9 cellular contexts compared by ENCODE assay signal in the genomic region with DNA sequence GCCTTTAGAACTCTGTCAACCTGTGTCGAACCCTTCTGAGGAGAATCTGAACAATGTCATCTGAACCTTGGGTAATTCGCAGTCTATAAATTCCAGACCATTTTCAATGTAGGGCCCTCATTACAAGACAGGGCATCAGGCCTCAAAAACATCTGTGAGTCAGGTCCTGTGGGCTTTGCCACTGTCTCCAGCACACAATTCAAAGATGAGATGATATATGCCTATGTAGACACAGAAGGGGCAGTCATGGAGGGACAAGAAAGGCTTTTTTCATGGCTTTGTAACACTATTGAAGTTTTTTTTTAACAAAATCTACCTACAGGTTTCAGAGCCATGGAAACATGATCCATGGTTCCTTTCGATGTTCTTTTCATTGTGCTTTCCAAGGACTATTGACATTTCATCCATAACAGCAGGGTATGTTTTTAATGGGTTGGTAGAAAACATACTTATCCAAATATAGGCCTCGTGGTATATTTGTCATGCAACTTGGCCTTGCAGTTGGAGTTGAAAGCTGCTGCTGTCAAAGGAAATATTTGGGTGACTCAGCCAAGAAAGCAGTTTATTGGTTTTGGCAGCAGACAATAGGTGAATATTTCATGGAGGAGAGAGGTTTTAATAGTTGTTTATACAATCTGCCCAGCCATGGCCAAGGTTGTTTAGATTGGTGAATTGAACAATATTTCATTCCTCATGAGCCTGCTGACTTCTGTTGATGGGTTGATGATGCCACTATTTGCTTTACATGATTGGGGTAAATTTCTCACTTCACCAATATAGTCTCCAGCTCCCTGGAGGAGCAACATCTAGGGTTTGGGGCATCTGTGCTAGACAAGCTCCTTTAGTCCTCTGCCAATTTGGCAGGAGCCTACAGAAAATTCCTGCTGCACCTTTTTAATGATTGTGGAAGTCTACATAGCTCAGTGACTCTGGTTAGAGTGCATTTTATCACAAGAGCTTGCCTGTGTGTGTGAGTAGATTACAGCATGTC.
A peak's percentile ranks its signal among the peaks of the same experiment; 100 is the strongest.
DNase-seq lines count a peak whose midpoint lies in the region; ATAC-seq and TF ChIP-seq lines count a peak whose summit lies in the region.
"Had no signal": no experiment of that assay in that cellular context is flagged by ENCODE, and none has a peak within 500 bp of the region (broad histone marks: within the 10 kb centered on the region; RNA-seq: fewer than 3 reads in every experiment).

No MANE protein-coding gene starts in this region.

- no peak overlapping the region for H2BK12ac ChIP-seq in mesenchymal stem cell (ENCODE audit: low read length in 2 of 2)

- peak overlapping the region; percentile 83 for H3K27ac ChIP-seq in brain microvascular endothelial cell
- peak overlapping the region; percentile 73 for H3K27ac ChIP-seq in mesenchymal stem cell (ENCODE audit: low read length, poor library complexity, severe bottlenecking)

- no peak overlapping the region for H3K23ac ChIP-seq in mesenchymal stem cell (ENCODE audit: low read length in 2 of 2)

- no peak overlapping the region for H3K4me3 ChIP-seq in brain microvascular endothelial cell (ENCODE audit: low read depth, low read length)
- no peak overlapping the region for H3K4me3 ChIP-seq in mesenchymal stem cell (ENCODE audit: insufficient read depth in 1 of 2, low read depth in 1 of 2, low read length in 2 of 2)

- WGBS in mesenchymal stem cell: 62% methylated on average over 3 of the region's 4 CpGs

- ATAC-seq in HG03280 (IDR thresholded peaks at IDR 0.05; ENCODE audit: unreplicated experiment): no peak

- H3K79me1 ChIP-seq in mesenchymal stem cell (replicated peaks; ENCODE audit: low read length, poor library complexity, severe bottlenecking): no peaks in the 10 kb centered on the region

- H2BK120ac ChIP-seq in mesenchymal stem cell (ENCODE audit: low read depth, low read length): no peak overlapping the region

- H3K36me3 ChIP-seq in brain microvascular endothelial cell (replicated peaks): no peaks in the 10 kb centered on the region
- no peaks in the 10 kb centered on the region for H3K36me3 ChIP-seq in mesenchymal stem cell (ENCODE audit: control insufficient read depth in 1 of 2, insufficient read depth in 2 of 2, low read depth in 1 of 2, low read length in 2 of 2)

- H3K18ac ChIP-seq in mesenchymal stem cell (ENCODE audit: low read depth in 1 of 2, low read length in 2 of 2): no peak overlapping the region

- no peak for TF ChIP-seq CTCF in AG09319 (IDR thresholded peaks at IDR 0.05; ENCODE audit: low read depth, low read length)
- TF ChIP-seq CTCF in brain microvascular endothelial cell (IDR thresholded peaks at IDR 0.05; ENCODE audit: low read depth, low read length, missing control alignments): no peak

- H2AK5ac ChIP-seq in mesenchymal stem cell (ENCODE audit: low read length, severe bottlenecking): peak overlapping the region; percentile 63

- no peak overlapping the region for H2BK15ac ChIP-seq in mesenchymal stem cell (ENCODE audit: low read depth, poor library complexity, severe bottlenecking)

- no peak overlapping the region for H2BK5ac ChIP-seq in mesenchymal stem cell (ENCODE audit: low read depth, low read length, poor library complexity, severe bottlenecking)

- no peak overlapping the region for H2AFZ ChIP-seq in mesenchymal stem cell (ENCODE audit: low read depth, low read length)

- peak overlapping the region; percentile 21 for H3K9ac ChIP-seq in mesenchymal stem cell (ENCODE audit: low read length)

- H3K4me1 ChIP-seq in mesenchymal stem cell (ENCODE audit: control insufficient read depth, insufficient read depth, low read depth, low read length): peaks cover 13% of the 10 kb centered on the region

- in situ Hi-C loops in brain microvascular endothelial cell (cut with HindIII; ENCODE audit: low pct_ligation_motif_present, low sequenced_read_pairs): no loop called here

- H4K91ac ChIP-seq in mesenchymal stem cell (ENCODE audit: low read length): no peak overlapping the region

- H3K4ac ChIP-seq in mesenchymal stem cell (ENCODE audit: low read depth in 1 of 2, low read length in 2 of 2): no peak overlapping the region

- H3K27me3 ChIP-seq in brain microvascular endothelial cell (replicated peaks): no peaks in the 10 kb centered on the region
- H3K27me3 ChIP-seq in mesenchymal stem cell (ENCODE audit: control insufficient read depth in 1 of 2, insufficient read depth in 1 of 2, low read length in 2 of 2): no peaks in the 10 kb centered on the region

- H4K8ac ChIP-seq in mesenchymal stem cell (ENCODE audit: low read length): no peak overlapping the region

- H3K9me3 ChIP-seq in mesenchymal stem cell (ENCODE audit: control insufficient read depth, low read length): no peaks in the 10 kb centered on the region

- H3K14ac ChIP-seq in mesenchymal stem cell (ENCODE audit: low read length in 2 of 2): no peak overlapping the region

- no peak overlapping the region for H3K4me2 ChIP-seq in mesenchymal stem cell (ENCODE audit: low read length, poor library complexity, severe bottlenecking)

- peak; percentile 80 for DNase-seq in AG09319 (ENCODE audit: extremely low read depth, low read depth)
- DNase-seq in LoVo (ENCODE audit: low spot score): peak; percentile 41
- DNase-seq in brain microvascular endothelial cell: peak; percentile 93
- peak; percentile 44 for DNase-seq in mesenchymal stem cell
- no peak for DNase-seq in NCI-H1436 (lab: John Stamatoyannopoulos, UW)
- no peak for DNase-seq in T-helper 1 cell
- DNase-seq in NCI-H1105 treated with DMSO at 0.1 percent for 48 hours (lab: John Stamatoyannopoulos, UW): no peak
- DNase-seq: CD4-positive, CD25-positive, alpha-beta regulatory T cell had no signal

Comparison
In these comparisons a context has a peak if more than half of its experiments do, and no peak if none do; other contexts are left out.
1. DNase-seq: peak in AG09319 (single experiment), LoVo (single experiment), brain microvascular endothelial cell (single experiment) and mesenchymal stem cell (single experiment); none in NCI-H1436 (single experiment), T-helper 1 cell (0 of 5) and NCI-H1105 treated with DMSO at 0.1 percent for 48 hours (single experiment).